17 cellular contexts compared by ENCODE assay signal in genomic region chr1:56064705-56065104, GRCh38.
DNase-seq lines count a peak whose midpoint lies in the region; ATAC-seq and TF ChIP-seq lines count a peak whose summit lies in the region.
"Had no signal": no experiment of that assay in that cellular context is flagged by ENCODE, and none has a peak within 500 bp of the region (broad histone marks: within the 10 kb centered on the region; RNA-seq: fewer than 3 reads in every experiment).

No MANE protein-coding gene starts in this region.

- no peak overlapping the region for H2AFZ ChIP-seq in GM23248

- H3K9me2 ChIP-seq in GM23248 (ENCODE audit: insufficient read depth), result no peaks in the 10 kb centered on the region

- ATAC-seq in foreskin keratinocyte (peak; percentile 86), left lobe of liver (no peak), GM21423 (IDR thresholded peaks at IDR 0.05; ENCODE audit: unreplicated experiment) (no peak)
- ATAC-seq: natural killer cell had no signal

- DNase-seq in AG08395 (ENCODE audit: low spot score) (peak; percentile 7), GM23248 (peak; percentile 32), SW480 (ENCODE audit: low spot score) (peak; percentile 37), foreskin keratinocyte (peak; percentile 87 to 98), HPDE6-E6E7 (ENCODE audit: extremely low spot score) (no peak), left lobe of liver (ENCODE audit: low spot score) (no peak)
- DNase-seq in activated effector memory CD4-positive, alpha-beta T cell treated with Interleukin-2 at 50 U/mL for 16 hours, result no peak
- DNase-seq: activated CD8-positive, alpha-beta memory T cell treated with anti-CD3 and anti-CD28 coated beads, Interleukin-2, amount 50 U/mL, for 48 hours; activated naive CD4-positive, alpha-beta T cell treated with anti-CD3 and anti-CD28 coated beads, Interleukin-2, amount 50 U/mL, for 16 hours; central memory CD4-positive, alpha-beta T cell; natural killer cell; NCI-H1092; NCI-H2227 treated with DMSO at 0.1 percent for 48 hours; psoas muscle; T-helper 1 cell had no signal

- H3K27me3 ChIP-seq in GM23248 (replicated peaks; ENCODE audit: insufficient read depth), result no peaks in the 10 kb centered on the region
- no peaks in the 10 kb centered on the region for H3K27me3 ChIP-seq in foreskin keratinocyte
- H3K27me3 ChIP-seq: BLaER1 had no signal

- no peak overlapping the region for H3K4me3 ChIP-seq in GM23248
- H3K4me3 ChIP-seq: BLaER1, psoas muscle had no signal

- no peaks in the 10 kb centered on the region for H3K36me3 ChIP-seq in GM23248 (ENCODE audit: low read depth)
- H3K36me3 ChIP-seq: BLaER1 had no signal

- no peak overlapping the region for H3K4me2 ChIP-seq in GM23248 (ENCODE audit: unreplicated experiment)
- H3K4me2 ChIP-seq: BLaER1 had no signal

- H4K20me1 ChIP-seq in GM23248 (ENCODE audit: insufficient read depth), result no peaks in the 10 kb centered on the region
- H4K20me1 ChIP-seq: BLaER1 had no signal

- no peaks in the 10 kb centered on the region for H3K9me3 ChIP-seq in GM23248 (ENCODE audit: low read depth)
- H3K9me3 ChIP-seq: BLaER1, psoas muscle had no signal

- no peaks in the 10 kb centered on the region for H3K79me2 ChIP-seq in GM23248 (ENCODE audit: insufficient read depth)

- no peak for TF ChIP-seq CTCF in foreskin keratinocyte (conservative IDR thresholded peaks at IDR 0.05)

- no peak overlapping the region for H3K27ac ChIP-seq in GM23248
- H3K27ac ChIP-seq in foreskin keratinocyte, result no peak overlapping the region
- H3K27ac ChIP-seq: BLaER1, psoas muscle had no signal

- in situ Hi-C loops in GM23248 (cut with MboI), result no loop called here

- H3K4me1 ChIP-seq in GM23248 (ENCODE audit: insufficient read depth), result peaks cover 35% of the 10 kb centered on the region
- peaks cover 25% of the 10 kb centered on the region for H3K4me1 ChIP-seq in foreskin keratinocyte

- WGBS in GM23248 (ENCODE audit: low coverage in 1 of 2, low lambda C conversion rate in 2 of 2, missing lambda C conversion rate in 2 of 2), 2 experiments, result 86 to 95% methylated on average over 3 of the region's 3 CpGs

- peaks cover 14% of the 10 kb centered on the region; the same call in 1 of the 2 replicates for H3F3A ChIP-seq in GM23248 (ENCODE audit: insufficient read depth)

- H3K9ac ChIP-seq in GM23248, result no peak overlapping the region
- H3K9ac ChIP-seq: BLaER1 had no signal

Comparison
In these comparisons a context has a peak if more than half of its experiments do, and no peak if none do; other contexts are left out.
1. DNase-seq: peak in AG08395 (single experiment), GM23248 (single experiment), SW480 (single experiment) and foreskin keratinocyte (2 of 2); none in HPDE6-E6E7 (single experiment), left lobe of liver (single experiment) and activated effector memory CD4-positive, alpha-beta T cell treated with Interleukin-2 at 50 U/mL for 16 hours (single experiment).